ENCODE assay signal across 11 cellular contexts in the genomic region with DNA sequence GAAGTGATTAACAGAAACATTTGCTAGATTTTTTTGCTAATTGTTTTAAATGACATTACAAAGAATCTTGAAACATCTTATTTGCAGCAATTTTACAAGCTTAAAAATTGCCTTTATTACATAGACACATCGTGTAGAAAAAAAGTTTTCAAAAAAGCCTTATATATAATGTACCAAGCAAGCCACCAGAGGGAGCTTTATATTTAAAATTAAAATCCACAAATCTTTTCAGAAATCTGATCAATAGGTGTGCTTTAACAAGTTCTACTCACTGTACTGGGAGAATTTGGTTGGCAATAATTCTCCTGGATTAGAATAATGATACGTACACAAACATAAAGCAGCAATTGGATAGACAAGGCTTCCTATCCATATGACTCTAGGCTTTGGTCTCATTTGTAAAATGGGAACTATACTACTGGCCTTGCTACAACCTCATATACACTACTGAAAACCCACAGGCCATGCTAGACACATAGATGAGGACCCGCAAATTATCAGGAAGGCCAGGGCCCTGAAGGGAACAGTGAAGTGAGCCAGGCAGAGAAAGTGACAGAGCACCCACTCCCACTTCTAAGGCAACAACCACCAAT. TPM values are rescaled to one million over a fixed set of nuclear protein-coding genes. Genes with fewer than 3 reads are reported as not detected.
DNase-seq lines count a peak whose midpoint lies in the region; ATAC-seq and TF ChIP-seq lines count a peak whose summit lies in the region.
"Had no signal": no experiment of that assay in that cellular context is flagged by ENCODE, and none has a peak within 500 bp of the region (broad histone marks: within the 10 kb centered on the region; RNA-seq: fewer than 3 reads in every experiment).

No MANE protein-coding gene starts in this region.

- 0 out of 2 replicates have a peak, but pooled peaks have one; percentile 26 for ATAC-seq in HCT116
- ATAC-seq in GM21390 (IDR thresholded peaks at IDR 0.05; ENCODE audit: unreplicated experiment): no peak

- H3K27me3 Mint-ChIP-seq in mesothelial cell of epicardium (ENCODE audit: low read depth): peaks cover under 1% of the 10 kb centered on the region

- peak; percentile 71 for TF ChIP-seq CTCF in C4-2B (conservative IDR thresholded peaks at IDR 0.05)
- TF ChIP-seq CTCF in HCT116 (IDR thresholded peaks at IDR 0.05 in 2 of 3, conservative IDR thresholded peaks at IDR 0.05 in 1 of 3; ENCODE audit: borderline replicate concordance in 1 of 3, insufficient read depth in 1 of 3, low read depth in 2 of 3, low read length in 2 of 3): peak; percentile 33 to 61 (median 33); a peak in 4 of 6 replicates
- peak in 5 of 6 experiments; percentile 18 to 54 (median 43) for TF ChIP-seq CTCF in adrenal gland (IDR thresholded peaks at IDR 0.05)
- TF ChIP-seq CTCF in mesothelial cell of epicardium (IDR thresholded peaks at IDR 0.05; ENCODE audit: unreplicated experiment): peak; percentile 32

- no peak overlapping the region for H3K4me3 Mint-ChIP-seq in mesothelial cell of epicardium

- no peak overlapping the region for H2AFZ ChIP-seq in HCT116 (ENCODE audit: low read depth, low read length, poor library complexity, severe bottlenecking)

- WGBS in adrenal gland, 4 donors: 46 to 60% (median 49%) methylated on average over 3 of the region's 3 CpGs

- intact Hi-C loops in HCT116 (cut with micrococcal nuclease): loop anchor here (10.0 kb wide), 2 partner anchors 354 to 444 kb away; partner anchors contain the start of gene WDR38
- intact Hi-C loops in adrenal gland (cut with DNase I): no loop called here

- no peak overlapping the region for H3K27ac Mint-ChIP-seq in mesothelial cell of epicardium

- DNase-seq in HCT116 (ENCODE audit: low read depth, low spot score) (no peak), adrenal gland (no peak), mesothelial cell of epicardium (ENCODE audit: low spot score in 2 of 2, unreplicated experiment in 2 of 2) (no peak), NCI-H82 (lab: John Stamatoyannopoulos, UW) (no peak), DMS153 treated with DMSO at 0.1 percent for 48 hours (lab: John Stamatoyannopoulos, UW; ENCODE audit: unreplicated experiment) (no peak), T-helper 1 cell (no peak)
- DNase-seq: NCI-H524, ovary, T1000 had no signal

- H3K27me3 ChIP-seq in HCT116 (ENCODE audit: insufficient read depth, low read length) (no peaks in the 10 kb centered on the region), adrenal gland (no peaks in the 10 kb centered on the region)
- H3K27me3 ChIP-seq: ovary had no signal

- H3K4me3 ChIP-seq in HCT116 (replicated peaks in 1 of 2; ENCODE audit: low read depth in 1 of 2, low read length in 2 of 2) (no peak overlapping the region), adrenal gland (no peak overlapping the region)
- H3K4me3 ChIP-seq: ovary had no signal

- H3K27ac ChIP-seq in C4-2B: no peak overlapping the region
- no peak overlapping the region for H3K27ac ChIP-seq in HCT116 (ENCODE audit: low read depth, low read length)
- peak overlapping the region in 2 of 5 donors; percentile 72 to 78 for H3K27ac ChIP-seq in adrenal gland
- H3K27ac ChIP-seq: ovary had no signal

- peaks cover 13% of the 10 kb centered on the region for H3K4me1 Mint-ChIP-seq in mesothelial cell of epicardium

- H3K36me3 ChIP-seq in HCT116 (ENCODE audit: control insufficient read depth in 1 of 2, insufficient read depth in 2 of 2, low read length in 2 of 2) (peaks cover 57 to 86% of the 10 kb centered on the region in 2 experiments), adrenal gland (replicated peaks in 1 of 2) (peaks cover 0 to 54% of the 10 kb centered on the region in 2 donors)
- H3K36me3 ChIP-seq: ovary had no signal

- peaks cover 28% of the 10 kb centered on the region for H3K36me3 Mint-ChIP-seq in mesothelial cell of epicardium

- H3K9me2 ChIP-seq in HCT116 (ENCODE audit: insufficient read depth): no peaks in the 10 kb centered on the region

- peak; percentile 37; the same call in 1 of the 2 replicates for TF ChIP-seq RAD21 in HCT116 (IDR thresholded peaks at IDR 0.05; ENCODE audit: low read depth)

- peaks cover under 1% of the 10 kb centered on the region for H3K9me3 Mint-ChIP-seq in mesothelial cell of epicardium

- RAD21 ChIA-PET in HCT116 (lab: Charles Lee; ENCODE audit: low non-redundant PET in 1 of 2, low total read pairs in 2 of 2, uncharacterized antibody in 2 of 2, unreplicated experiment in 2 of 2): interaction anchor here in 1 of 2 experiments (0.5 kb wide), 1 partner anchor 126 kb away, joined by 3 read pairs; no protein-coding TSS in a partner anchor

- POLR2A ChIA-PET in HCT116 (lab: Charles Lee): interaction anchor here (0.8 to 1.1 kb wide), 2 partner anchors 10 to 13 kb away, joined by 4 to 5 read pairs; no protein-coding TSS in a partner anchor

- CTCF ChIA-PET in HCT116 (lab: Charles Lee): interaction anchor here (0.6 to 2.2 kb wide), 11 partner anchors 9 to 443 kb away, joined by 3 to 17 read pairs (median 3); partner anchors contain the start of gene WDR38

- H3K9ac ChIP-seq in HCT116 (ENCODE audit: low read length): no peak overlapping the region

- no TSS peak for BruUV-seq in HCT116 (replicated peaks; lab: Mats Ljungman, UMichigan)

- H3K9me3 ChIP-seq in HCT116 (ENCODE audit: control insufficient read depth in 1 of 2, insufficient read depth in 1 of 2, low read depth in 1 of 2, low read length in 2 of 2): no peaks in the 10 kb centered on the region
- no peaks in the 10 kb centered on the region for H3K9me3 ChIP-seq in adrenal gland (replicated peaks in 1 of 3)
- H3K9me3 ChIP-seq: ovary had no signal

- H3K4me1 ChIP-seq in HCT116 (ENCODE audit: control insufficient read depth in 1 of 2, insufficient read depth in 2 of 2, low read length in 2 of 2): peaks cover 4 to 26% of the 10 kb centered on the region in 2 experiments; a peak in 3 of 4 replicates
- peaks cover 29 to 66% of the 10 kb centered on the region in 2 donors for H3K4me1 ChIP-seq in adrenal gland (replicated peaks in 1 of 2)

- H3K79me2 ChIP-seq in HCT116 (ENCODE audit: insufficient read depth, low read length): peaks cover 98% of the 10 kb centered on the region

- no peak overlapping the region for H3K4me2 ChIP-seq in HCT116 (ENCODE audit: low read length)

- H4K20me1 ChIP-seq in HCT116 (ENCODE audit: insufficient read depth): peaks cover 28% of the 10 kb centered on the region

- TF ChIP-seq POLR2A in HCT116 (IDR thresholded peaks at IDR 0.05; ENCODE audit: borderline replicate concordance, extremely low read depth, insufficient read depth, insufficient read length) (no peak), adrenal gland (IDR thresholded peaks at IDR 0.05) (no peak)

TF ChIP-seq in HCT116, 20 proteins besides CTCF, POLR2A, EP300 and RAD21:
- no peak for TF ChIP-seq ZFX (IDR thresholded peaks at IDR 0.05)
- no peak for TF ChIP-seq FOSL1 (IDR thresholded peaks at IDR 0.05; ENCODE audit: low read depth)
- no peak for TF ChIP-seq EGR1 (IDR thresholded peaks at IDR 0.05; ENCODE audit: low read depth)
- TF ChIP-seq TCF7L2 (IDR thresholded peaks at IDR 0.05; ENCODE audit: borderline replicate concordance, extremely low read depth, insufficient read depth, insufficient read length): no peak
- TF ChIP-seq ELF1 (IDR thresholded peaks at IDR 0.05; ENCODE audit: borderline replicate concordance, low read depth): no peak
- TF ChIP-seq POLR2AphosphoS5 (IDR thresholded peaks at IDR 0.05; ENCODE audit: low read depth, low read length): no peak

RNA-seq across cellular contexts. Expression of gene PSMB7, which starts 4.8 kb away (rescaled TPM):
- total RNA-seq in HCT116 (2021; ENCODE audit: unreplicated experiment): 222 TPM
- 305 and 343 TPM in 2 replicates for polyA plus RNA-seq in HCT116 (2012)
- total RNA-seq in adrenal gland: 100 to 1,000 TPM; 107 to 258 (median 155) TPM
- polyA plus RNA-seq in adrenal gland: 100 to 1,000 TPM; 132 to 376 (median 304) TPM
- total RNA-seq in mesothelial cell of epicardium: 137 to 142 TPM (median 139 TPM) in 3 replicates

RNA-seq across cellular contexts. Expression of gene ADGRD2, which starts 39.8 kb away (rescaled TPM):
- total RNA-seq in HCT116 (2021; ENCODE audit: unreplicated experiment) (not detected), adrenal gland (1 to 10 TPM in 1 of 8 donors, under 1 TPM in 4, not detected in 3; 0.29 to 4.4 (median 0.39) TPM), mesothelial cell of epicardium (0.62 to 0.78 TPM (median 0.63 TPM) in 3 replicates)
- polyA plus RNA-seq in HCT116 (2012): 0.79 and 1.5 TPM in 2 replicates
- 1 to 10 TPM in 1 of 3 donors, under 1 TPM in 2; 0.16 to 1.0 (median 0.53) TPM for polyA plus RNA-seq in adrenal gland
- total RNA-seq: ovary had no signal
- polyA plus RNA-seq: ovary had no signal
